Comparison of ENCODE assay signal across 7 cellular contexts in the genomic region with DNA sequence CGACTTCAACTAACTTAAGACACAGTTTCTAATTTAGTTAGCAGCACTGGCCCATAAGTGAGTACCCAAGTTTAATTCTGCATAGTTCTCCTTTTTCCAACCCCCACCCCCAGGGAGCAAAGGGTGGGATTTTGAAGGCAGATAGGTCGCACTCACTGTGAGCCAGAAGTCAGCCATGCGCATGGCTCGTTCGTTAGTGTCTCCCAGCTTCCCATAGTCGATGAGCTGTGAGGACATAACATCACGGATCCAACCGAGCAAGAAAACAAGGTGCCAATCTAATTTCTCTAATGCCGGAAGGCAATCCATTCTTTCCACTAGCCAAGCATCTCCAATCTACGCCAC. TPM values are rescaled to one million over a fixed set of nuclear protein-coding genes. Genes with fewer than 3 reads are reported as not detected.
DNase-seq lines count a peak whose midpoint lies in the region; ATAC-seq, FAIRE-seq and TF ChIP-seq lines count a peak whose summit lies in the region.

No MANE protein-coding gene starts in this region.

- peak overlapping the region; percentile 72 to 98 (median 90) for H3K4me3 ChIP-seq in mammary epithelial cell (replicated peaks in 1 of 3; ENCODE audit: insufficient read depth in 1 of 3, low read depth in 2 of 3, low read length in 3 of 3)
- peak overlapping the region; percentile 98 for H3K4me3 ChIP-seq in mesendoderm (ENCODE audit: low read length)

- no peaks in the 10 kb centered on the region for H4K20me1 ChIP-seq in mammary epithelial cell (ENCODE audit: insufficient read depth, low read length)

- H3K4me1 ChIP-seq in mammary epithelial cell (ENCODE audit: insufficient read depth, low read length): peaks cover 5% of the 10 kb centered on the region
- H3K4me1 ChIP-seq in mesendoderm (ENCODE audit: control insufficient read depth, low read depth, low read length): peaks cover 8% of the 10 kb centered on the region

- dilution Hi-C loops in mammary epithelial cell (cut with HindIII; ENCODE audit: low sequenced_read_pairs): no loop called here

- no peak overlapping the region for H4K8ac ChIP-seq in mesendoderm (ENCODE audit: low read depth, low read length)

- no peaks in the 10 kb centered on the region for H3K9me3 ChIP-seq in mammary epithelial cell (replicated peaks; ENCODE audit: insufficient read depth, low read length)

- H3K4me2 ChIP-seq in mammary epithelial cell (ENCODE audit: insufficient read depth, low read depth, low read length) (peak overlapping the region; percentile 92), mesendoderm (ENCODE audit: low read length) (peak overlapping the region; percentile 89)

- peak; percentile 2 for ATAC-seq in GM19397 (IDR thresholded peaks at IDR 0.05; ENCODE audit: unreplicated experiment)
- ATAC-seq in GM21367 (IDR thresholded peaks at IDR 0.05; ENCODE audit: unreplicated experiment): no peak
- no peak for ATAC-seq in HG02970 (IDR thresholded peaks at IDR 0.05; ENCODE audit: low FRiP score, unreplicated experiment)
- ATAC-seq in HG03442 (IDR thresholded peaks at IDR 0.05; ENCODE audit: unreplicated experiment): no peak

- H3K27ac ChIP-seq in mammary epithelial cell (ENCODE audit: insufficient read depth, low read depth, low read length): peak overlapping the region; percentile 66
- peak overlapping the region; percentile 79 for H3K27ac ChIP-seq in mesendoderm (ENCODE audit: low read depth, low read length)

- DNase-seq in HTR-8/SVneo (ENCODE audit: insufficient read length, low spot score) (no peak), mammary epithelial cell (no peak), mesendoderm (no peak)

- no peaks in the 10 kb centered on the region for H3K27me3 ChIP-seq in mammary epithelial cell (ENCODE audit: insufficient read depth, low read length)
- no peaks in the 10 kb centered on the region for H3K27me3 ChIP-seq in mesendoderm (ENCODE audit: insufficient read depth, low read length, poor library complexity)

- H3K56ac ChIP-seq in mesendoderm (ENCODE audit: low read length): peak overlapping the region; percentile 100

- 0% methylated on average over 9 of the region's 10 CpGs for WGBS in mammary epithelial cell (ENCODE audit: low coverage, missing lambda C conversion rate)
- WGBS in mesendoderm (ENCODE audit: extremely low coverage, insufficient coverage, low lambda C conversion rate): no CpG with 5 or more reads among the region's 10 CpGs

- no TSS peak for BruUV-seq in mammary epithelial cell (replicated peaks; lab: Mats Ljungman, UMichigan)

- H2BK120ac ChIP-seq in mesendoderm (ENCODE audit: low read depth, low read length): no peak overlapping the region

- TF ChIP-seq CTCF in mammary epithelial cell (conservative IDR thresholded peaks at IDR 0.05 in 1 of 2, IDR thresholded peaks at IDR 0.05 in 1 of 2; ENCODE audit: extremely low read depth in 1 of 2, insufficient read depth in 1 of 2, low read depth in 1 of 2, low read length in 2 of 2): no peak

- peak; percentile 9 for FAIRE-seq in HTR-8/SVneo (lab: Jason Lieb, UNC)

- CTCF ChIA-PET in mammary epithelial cell (lab: Charles Lee; ENCODE audit: low non-redundant PET): interaction anchor here (0.6 kb wide), 2 partner anchors 152 kb away, joined by 3 to 4 read pairs; no protein-coding TSS in a partner anchor

- in situ Hi-C loops in mammary epithelial cell (cut with MboI; ENCODE audit: low sequenced_read_pairs in 2 of 2): loop anchor here (5.0 to 10.0 kb wide), 2 partner anchors 80 to 148 kb away; partner anchors contain the start of genes ILK (in 1 of the 2) and RRP8 (in 1 of the 2)

- H3K4ac ChIP-seq in mesendoderm (ENCODE audit: low read depth, low read length): peak overlapping the region; percentile 98

- peak overlapping the region; percentile 26 for H4K5ac ChIP-seq in mesendoderm (ENCODE audit: low read length)

- H3K79me2 ChIP-seq in mammary epithelial cell (ENCODE audit: insufficient read depth, low read length): peaks cover 30% of the 10 kb centered on the region
- peaks cover 21% of the 10 kb centered on the region for H3K79me2 ChIP-seq in mesendoderm (ENCODE audit: control insufficient read depth, insufficient read depth, low read length)

- H2AK5ac ChIP-seq in mesendoderm (ENCODE audit: low read length): peak overlapping the region; percentile 31

- peaks cover 7% of the 10 kb centered on the region for H3K36me3 ChIP-seq in mammary epithelial cell (ENCODE audit: insufficient read depth, low read length)
- H3K36me3 ChIP-seq in mesendoderm (ENCODE audit: control insufficient read depth, insufficient read depth, low read length): peaks cover 4% of the 10 kb centered on the region

- peaks cover 12% of the 10 kb centered on the region for H3K79me1 ChIP-seq in mesendoderm (ENCODE audit: low read length)

- H2BK5ac ChIP-seq in mesendoderm (ENCODE audit: low read length): no peak overlapping the region

- intact Hi-C loops in mammary epithelial cell (cut with micrococcal nuclease): no loop called here

- H3K23ac ChIP-seq in mesendoderm (ENCODE audit: low read length): no peak overlapping the region

- H2BK15ac ChIP-seq in mesendoderm (replicated peaks; ENCODE audit: low read depth): no peak overlapping the region

- H2AFZ ChIP-seq in mammary epithelial cell (ENCODE audit: low read depth, low read length): peak overlapping the region; percentile 99

- H3K18ac ChIP-seq in mesendoderm (ENCODE audit: low read length): peak overlapping the region; percentile 77

- H3K9ac ChIP-seq in mammary epithelial cell (ENCODE audit: insufficient read depth, low read length) (peak overlapping the region; percentile 89), mesendoderm (ENCODE audit: low read length) (peak overlapping the region; percentile 99)

RNA-seq across cellular contexts. Expression of gene MRPL17, which starts 0.6 kb away (rescaled TPM):
- total RNA-seq in mammary epithelial cell: 10 to 100 TPM; 23.8 to 95.9 TPM
- 85.0 TPM for polyA plus RNA-seq in mammary epithelial cell
- polyA minus RNA-seq in mammary epithelial cell: 28.8 TPM
- polyA plus RNA-seq in mesendoderm (2013, experiment 1 of 2): 90.2 TPM
- polyA plus RNA-seq in mesendoderm (2013, experiment 2 of 2): 91.6 TPM

RNA-seq across cellular contexts. Expression of gene DCHS1, which starts 27.0 kb away (rescaled TPM):
- total RNA-seq in mammary epithelial cell: under 1 TPM; 0.50 to 0.59 TPM
- 0.05 TPM for polyA plus RNA-seq in mammary epithelial cell
- polyA minus RNA-seq in mammary epithelial cell: 0.05 TPM
- polyA plus RNA-seq in mesendoderm (2013, experiment 1 of 2): 2.9 TPM
- 3.0 TPM for polyA plus RNA-seq in mesendoderm (2013, experiment 2 of 2)
